Comparison of ENCODE assay signal across 8 cellular contexts in genomic region chr3:12750223-12750622, GRCh38. TPM values are rescaled to one million over a fixed set of nuclear protein-coding genes. Genes with fewer than 3 reads are reported as not detected.
DNase-seq lines count a peak whose midpoint lies in the region; ATAC-seq, FAIRE-seq and TF ChIP-seq lines count a peak whose summit lies in the region.

No MANE protein-coding gene starts in this region.

- ATAC-seq in GM23338 = no peak

- H3K27me3 Mint-ChIP-seq in GM23338 (ENCODE audit: insufficient read depth, low read depth, poor library complexity) = peaks cover 5% of the 10 kb centered on the region

- H3K9me3 ChIP-seq in esophagus squamous epithelium (no peaks in the 10 kb centered on the region), small intestine (ENCODE audit: control insufficient read depth, low read depth) (no peaks in the 10 kb centered on the region)

- no peaks in the 10 kb centered on the region for H3K36me3 ChIP-seq in GM23338 (ENCODE audit: insufficient read depth)
- peaks cover 0 to 55% (median 0%) of the 10 kb centered on the region in 3 donors for H3K36me3 ChIP-seq in esophagus squamous epithelium
- no peaks in the 10 kb centered on the region for H3K36me3 ChIP-seq in small intestine (ENCODE audit: control insufficient read depth in 2 of 2, insufficient read depth in 2 of 2, low read length in 2 of 2)

- H3K79me2 ChIP-seq in GM23338 (replicated peaks; ENCODE audit: insufficient read depth) = no peaks in the 10 kb centered on the region

- 4 to 19% methylated on average over 3 of the region's 3 CpGs for WGBS in esophagus squamous epithelium, 2 donors
- 6 to 20% (median 10%) methylated on average over 3 of the region's 3 CpGs for WGBS in small intestine, 3 donors

- H3K4me2 ChIP-seq in GM23338 = no peak overlapping the region

- intact Hi-C loops in esophagus squamous epithelium (cut with DNase I) = no loop called here

- H3K27ac Mint-ChIP-seq in GM23338 = no peak overlapping the region; the same call in 1 of the 2 replicates

- H3K27ac ChIP-seq in GM23338 (ENCODE audit: low read depth) (no peak overlapping the region), esophagus squamous epithelium (peak overlapping the region in 3 of 4 donors; percentile 62 to 96 (median 82)), small intestine (ENCODE audit: low read depth in 1 of 2, low read length in 1 of 2) (no peak overlapping the region)

- peak overlapping the region; percentile 83 for H2AFZ ChIP-seq in GM23338

- FAIRE-seq in small intestine (lab: Jason Lieb, UNC) = no peak

- H3K9me3 Mint-ChIP-seq in GM23338 = no peaks in the 10 kb centered on the region

- TF ChIP-seq POLR2A in esophagus squamous epithelium (IDR thresholded peaks at IDR 0.05) = no peak

- DNase-seq in GM23338 (ENCODE audit: low spot score) = no peak
- peak; percentile 37 for DNase-seq in NCI-H510A (lab: John Stamatoyannopoulos, UW)
- no peak for DNase-seq in esophagus squamous epithelium (lab: John Stamatoyannopoulos, UW)
- DNase-seq in small intestine = peak; percentile 16
- DNase-seq in COLO829 (ENCODE audit: low spot score) = no peak
- no peak for DNase-seq in KBM-7
- DNase-seq in SKM-1 treated with dmso at 0.1 percent for 144 hours (lab: John Stamatoyannopoulos, UW; ENCODE audit: unreplicated experiment) = no peak
- DNase-seq in GM20000 (ENCODE audit: low spot score) = no peak

- no peak overlapping the region for H3K4me3 Mint-ChIP-seq in GM23338

- H3K9me2 ChIP-seq in GM23338 (ENCODE audit: insufficient read depth) = no peaks in the 10 kb centered on the region

- in situ Hi-C loops in KBM-7 (cut with MboI; ENCODE audit: low pct_unique_long_range_greater_than_20kb, low sequenced_read_pairs) = no loop called here

- no peak for TF ChIP-seq CTCF in GM23338 (conservative IDR thresholded peaks at IDR 0.05; ENCODE audit: low read depth in 2 of 2)
- TF ChIP-seq CTCF in esophagus squamous epithelium (IDR thresholded peaks at IDR 0.05) = no peak
- TF ChIP-seq CTCF in GM20000 (IDR thresholded peaks at IDR 0.05; ENCODE audit: extremely low read depth, missing control alignments) = no peak

- no peaks in the 10 kb centered on the region for H3K4me1 ChIP-seq in GM23338 (ENCODE audit: insufficient read depth)
- H3K4me1 ChIP-seq in esophagus squamous epithelium = peaks cover 0 to 55% (median 29%) of the 10 kb centered on the region in 3 donors
- H3K4me1 ChIP-seq in small intestine (ENCODE audit: control insufficient read depth in 2 of 2, insufficient read depth in 1 of 2, low read depth in 1 of 2, low read length in 1 of 2) = no peaks in the 10 kb centered on the region

- peaks cover 2% of the 10 kb centered on the region; the same call in 1 of the 3 replicates for H3K4me1 Mint-ChIP-seq in GM23338

- no peaks in the 10 kb centered on the region for H3F3A ChIP-seq in GM23338 (replicated peaks; ENCODE audit: low read depth)

- H3K4me3 ChIP-seq in GM23338 (no peak overlapping the region), esophagus squamous epithelium (no peak overlapping the region), small intestine (ENCODE audit: low read depth in 1 of 2, low read length in 2 of 2) (no peak overlapping the region)

- no peaks in the 10 kb centered on the region for H4K20me1 ChIP-seq in GM23338 (replicated peaks; ENCODE audit: insufficient read depth)

- H3K27me3 ChIP-seq in GM23338 (ENCODE audit: insufficient read depth) (no peaks in the 10 kb centered on the region), esophagus squamous epithelium (no peaks in the 10 kb centered on the region), small intestine (ENCODE audit: control insufficient read depth in 2 of 2, insufficient read depth in 2 of 2, low read length in 2 of 2) (no peaks in the 10 kb centered on the region)

- no peaks in the 10 kb centered on the region for H3K36me3 Mint-ChIP-seq in GM23338 (ENCODE audit: low read depth)

TF ChIP-seq in GM23338, 12 proteins besides CTCF, POLR2A, EP300 and RAD21 (continues in another document):
- TF ChIP-seq EZH2 (IDR thresholded peaks at IDR 0.05; ENCODE audit: low read depth, unreplicated experiment) = no peak
- TF ChIP-seq ZNF331 (CRISPR knock-in tag; IDR thresholded peaks at IDR 0.05; ENCODE audit: low read depth) = no peak
- no peak for TF ChIP-seq ZNF462 (CRISPR knock-in tag; IDR thresholded peaks at IDR 0.05)
- no peak for TF ChIP-seq ETS1 (IDR thresholded peaks at IDR 0.05)
- TF ChIP-seq CREB1 (CRISPR knock-in tag; IDR thresholded peaks at IDR 0.05; ENCODE audit: low read depth) = no peak
- no peak for TF ChIP-seq POLR2AphosphoS5 (IDR thresholded peaks at IDR 0.05; ENCODE audit: low read depth)
- TF ChIP-seq EZH2phosphoT487 (IDR thresholded peaks at IDR 0.05; ENCODE audit: unreplicated experiment) = no peak
- no peak for TF ChIP-seq JUNB (IDR thresholded peaks at IDR 0.05; ENCODE audit: unreplicated experiment)
- no peak for TF ChIP-seq STAT1 (IDR thresholded peaks at IDR 0.05; ENCODE audit: unreplicated experiment)
- no peak for TF ChIP-seq NANOG (IDR thresholded peaks at IDR 0.05; ENCODE audit: borderline replicate concordance)

RNA-seq across cellular contexts. Expression of gene TMEM40, which starts 8.8 kb away (rescaled TPM):
- 0.14 TPM in 1 of 2 replicates, not detected in the other for total RNA-seq in GM23338 (2014; rRNA removed; shearing (Covaris generic))
- polyA plus RNA-seq in GM23338 (2016; fragmentation: Nextera tagmentation; extraction: Ambion mirVana) = 0.48 and 0.56 TPM in 2 replicates
- 10 to 100 TPM; 43.9 to 79.1 (median 53.4) TPM for total RNA-seq in esophagus squamous epithelium
- under 1 TPM in 1 of 3 donors, not detected in 2; 0.25 TPM for polyA plus RNA-seq in small intestine

RNA-seq across cellular contexts. Expression of gene CAND2, which starts 46.3 kb away (rescaled TPM):
- 16.5 and 20.5 TPM in 2 replicates for total RNA-seq in GM23338 (2014; rRNA removed; shearing (Covaris generic))
- 4.5 and 5.6 TPM in 2 replicates for polyA plus RNA-seq in GM23338 (2016; fragmentation: Nextera tagmentation; extraction: Ambion mirVana)
- 1 to 10 TPM in 1 of 4 donors, under 1 TPM in 3; 0.61 to 1.7 (median 0.91) TPM for total RNA-seq in esophagus squamous epithelium
- 1 to 10 TPM in 1 of 3 donors, under 1 TPM in 1, not detected in 1; 0.27 to 1.5 TPM for polyA plus RNA-seq in small intestine

Comparison
In these comparisons a context has a peak if more than half of its experiments do, and no peak if none do; other contexts are left out.
1. DNase-seq: peak in NCI-H510A (single experiment) and small intestine (single experiment); none in GM23338 (single experiment), esophagus squamous epithelium (single experiment), COLO829 (single experiment), KBM-7 (single experiment), SKM-1 treated with dmso at 0.1 percent for 144 hours (single experiment) and GM20000 (single experiment).
2. H3K27ac ChIP-seq: peak in esophagus squamous epithelium (3 of 4); none in GM23338 (single experiment) and small intestine (0 of 2).
3. RNA of gene TMEM40, which starts 8.8 kb away (total RNA-seq): 43.9 to 79.1 TPM in esophagus squamous epithelium; 0.14 TPM in GM23338; every median in the first group is over 10 times any median in the second.